8 cellular contexts compared by ENCODE assay signal in genomic region chr2:10300997-10301945, GRCh38. TPM values are rescaled to one million over a fixed set of nuclear protein-coding genes. Genes with fewer than 3 reads are reported as not detected.
DNase-seq lines count a peak whose midpoint lies in the region; ATAC-seq and TF ChIP-seq lines count a peak whose summit lies in the region.

No MANE protein-coding gene starts in this region.

- CTCF ChIA-PET in activated CD8-positive, alpha-beta T cell treated with anti-CD3 and anti-CD28 coated beads for 36 hours (lab: Charles Lee), result interaction anchor here (0.7 to 9.5 kb wide), 9 partner anchors 9 to 180 kb away, joined by 3 to 135 read pairs (median 3); partner anchors contain the start of gene ODC1

- peak overlapping the region; percentile 89 for H3K27ac Mint-ChIP-seq in activated CD8-positive, alpha-beta T cell treated with anti-CD3 and anti-CD28 coated beads for 36 hours
- H3K27ac Mint-ChIP-seq in immature natural killer cell, result peak overlapping the region in 5 of 6 donors; percentile 57 to 83 (median 70)

- peak overlapping the region; percentile 69 for H3K27ac ChIP-seq in temporal lobe (ENCODE audit: low read depth, low read length)
- no peak overlapping the region for H3K27ac ChIP-seq in psoas muscle

- 84 to 86% (median 85%) methylated on average over 22 of the region's 22 CpGs for WGBS in psoas muscle, 3 donors

- H3K4me3 ChIP-seq in psoas muscle, result no peak overlapping the region

- H3K4me3 Mint-ChIP-seq in activated CD8-positive, alpha-beta T cell treated with anti-CD3 and anti-CD28 coated beads for 36 hours, result peak overlapping the region; percentile 76
- H3K4me3 Mint-ChIP-seq in immature natural killer cell, result peak overlapping the region; percentile 47 to 81 (median 67)

- peak; percentile 65 for DNase-seq in activated CD8-positive, alpha-beta memory T cell treated with anti-CD3 and anti-CD28 coated beads, Interleukin-2, amount 50 U/mL, for 48 hours
- no peak for DNase-seq in activated CD8-positive, alpha-beta memory T cell treated with anti-CD3 and anti-CD28 coated beads for 24 hours
- DNase-seq in activated CD8-positive, alpha-beta T cell treated with anti-CD3 and anti-CD28 coated beads for 36 hours, result peak; percentile 72
- DNase-seq in immature natural killer cell, result no peak
- no peak for DNase-seq in NCI-H187 (lab: John Stamatoyannopoulos, UW)
- no peak for DNase-seq in psoas muscle
- no peak for DNase-seq in NCI-H2029 (lab: John Stamatoyannopoulos, UW)

- peaks cover 6% of the 10 kb centered on the region for H3K9me3 Mint-ChIP-seq in activated CD8-positive, alpha-beta T cell treated with anti-CD3 and anti-CD28 coated beads for 36 hours
- H3K9me3 Mint-ChIP-seq in immature natural killer cell, result no peaks in the 10 kb centered on the region

- peaks cover 21% of the 10 kb centered on the region for H3K36me3 Mint-ChIP-seq in activated CD8-positive, alpha-beta T cell treated with anti-CD3 and anti-CD28 coated beads for 36 hours (ENCODE audit: low read depth)
- H3K36me3 Mint-ChIP-seq in immature natural killer cell, result no peaks in the 10 kb centered on the region

- no peaks in the 10 kb centered on the region for H3K9me3 ChIP-seq in psoas muscle

- POLR2A ChIA-PET in activated CD8-positive, alpha-beta T cell treated with anti-CD3 and anti-CD28 coated beads for 36 hours (lab: Charles Lee), result interaction anchor here (0.7 to 5.5 kb wide), 9 partner anchors 14 to 179 kb away, joined by 3 to 59 read pairs (median 3); partner anchors contain the start of gene RRM2

- no peak for ATAC-seq in activated CD8-positive, alpha-beta T cell treated with anti-CD3 and anti-CD28 coated beads for 36 hours
- ATAC-seq in psoas muscle, result no peak

- H3K4me1 Mint-ChIP-seq in activated CD8-positive, alpha-beta T cell treated with anti-CD3 and anti-CD28 coated beads for 36 hours (ENCODE audit: low read depth), result peaks cover 63% of the 10 kb centered on the region
- H3K4me1 Mint-ChIP-seq in immature natural killer cell, result peaks cover 47 to 59% of the 10 kb centered on the region in 2 donors

- no peaks in the 10 kb centered on the region for H3K27me3 Mint-ChIP-seq in activated CD8-positive, alpha-beta T cell treated with anti-CD3 and anti-CD28 coated beads for 36 hours
- H3K27me3 Mint-ChIP-seq in immature natural killer cell (ENCODE audit: low read depth in 3 of 3), result peaks cover 2 to 7% (median 3%) of the 10 kb centered on the region in 3 donors

- intact Hi-C loops in activated CD8-positive, alpha-beta T cell treated with anti-CD3 and anti-CD28 coated beads for 36 hours (cut with micrococcal nuclease), result loop anchor here (10.0 kb wide), 1 partner anchor 176 kb away; the partner anchor contains the start of gene RRM2
- intact Hi-C loops in psoas muscle (cut with DNase I), result loop anchor here in 1 of 2 donors (5.0 to 10.0 kb wide), 2 partner anchors 101 to 156 kb away; no protein-coding TSS in a partner anchor

- no peaks in the 10 kb centered on the region for H3K4me1 ChIP-seq in psoas muscle

- TF ChIP-seq CTCF in activated CD8-positive, alpha-beta T cell treated with anti-CD3 and anti-CD28 coated beads for 36 hours (IDR thresholded peaks at IDR 0.05), result no peak
- TF ChIP-seq CTCF in psoas muscle (IDR thresholded peaks at IDR 0.05), result no peak

- no peaks in the 10 kb centered on the region for H3K36me3 ChIP-seq in psoas muscle (ENCODE audit: insufficient read depth in 1 of 2, low read depth in 1 of 2)

- H3K27me3 ChIP-seq in psoas muscle (ENCODE audit: insufficient read depth in 3 of 3, low read length in 2 of 3), result no peaks in the 10 kb centered on the region

RNA-seq across cellular contexts. Expression of gene HPCAL1, which starts 1.4 kb away (rescaled TPM):
- total RNA-seq in activated CD8-positive, alpha-beta T cell treated with anti-CD3 and anti-CD28 coated beads for 36 hours, result 100 to 1,000 TPM; 166 to 170 TPM
- polyA plus RNA-seq in immature natural killer cell, result 10 to 100 TPM; 64.9 to 89.7 (median 88.9) TPM
- 21.9 TPM for total RNA-seq in temporal lobe
- total RNA-seq in psoas muscle, result 100 to 1,000 TPM in 1 of 4 donors, 10 to 100 TPM in 3; 16.1 to 101 (median 25.9) TPM
- 100 to 1,000 TPM in 1 of 3 donors, 10 to 100 TPM in 2; 20.0 to 182 (median 42.9) TPM for polyA plus RNA-seq in psoas muscle

Comparison
In these comparisons a context has a peak if more than half of its experiments do, and no peak if none do; other contexts are left out.
1. DNase-seq: peak in activated CD8-positive, alpha-beta memory T cell treated with anti-CD3 and anti-CD28 coated beads, Interleukin-2, amount 50 U/mL, for 48 hours (single experiment) and activated CD8-positive, alpha-beta T cell treated with anti-CD3 and anti-CD28 coated beads for 36 hours (single experiment); none in activated CD8-positive, alpha-beta memory T cell treated with anti-CD3 and anti-CD28 coated beads for 24 hours (single experiment), immature natural killer cell (0 of 3), NCI-H187 (0 of 2), psoas muscle (0 of 2) and NCI-H2029 (single experiment).